ENCODE assay signal across 7 cellular contexts in genomic region chr5:139649082-139649991, GRCh38. TPM values are rescaled to one million over a fixed set of nuclear protein-coding genes. Genes with fewer than 3 reads are reported as not detected.
DNase-seq lines count a peak whose midpoint lies in the region; ATAC-seq and TF ChIP-seq lines count a peak whose summit lies in the region.

No MANE protein-coding gene starts in this region.

- H2BK5ac ChIP-seq in mesenchymal stem cell (ENCODE audit: low read depth, low read length, poor library complexity, severe bottlenecking) = peak overlapping the region; percentile 67

- peak overlapping the region in 1 of 2 experiments; percentile 73 for H2BK12ac ChIP-seq in mesenchymal stem cell (ENCODE audit: low read length in 2 of 2)

- H3K27me3 Mint-ChIP-seq in type B pancreatic cell = peaks cover 7% of the 10 kb centered on the region

- no peaks in the 10 kb centered on the region for H3K36me3 ChIP-seq in OCI-LY3 (replicated peaks; ENCODE audit: low read depth, low read length)
- peaks cover 0 to 15% of the 10 kb centered on the region in 2 experiments for H3K36me3 ChIP-seq in mesenchymal stem cell (ENCODE audit: control insufficient read depth in 1 of 2, insufficient read depth in 2 of 2, low read depth in 1 of 2, low read length in 2 of 2)

- H3K27me3 ChIP-seq in OCI-LY3 (ENCODE audit: low read depth, low read length) = peaks cover 6% of the 10 kb centered on the region; the same call in 1 of the 2 replicates
- H3K27me3 ChIP-seq in mesenchymal stem cell (ENCODE audit: control insufficient read depth in 1 of 2, insufficient read depth in 1 of 2, low read length in 2 of 2) = peaks cover 0 to 9% of the 10 kb centered on the region in 2 experiments

- H3K27ac ChIP-seq in OCI-LY3 (ENCODE audit: low read length) (peak overlapping the region; percentile 87), coronary artery (peak overlapping the region; percentile 81 to 94), mesenchymal stem cell (ENCODE audit: low read length, poor library complexity, severe bottlenecking) (peak overlapping the region; percentile 92)

- no peak for DNase-seq in coronary artery (ENCODE audit: low spot score)
- peak; percentile 43 for DNase-seq in mesenchymal stem cell
- no peak for DNase-seq in type B pancreatic cell (ENCODE audit: extremely low spot score, unreplicated experiment)
- DNase-seq in omental fat pad (ENCODE audit: low spot score) = no peak
- DNase-seq in activated CD4-positive, CD25-positive, alpha-beta regulatory T cell treated with anti-CD3 and anti-CD28 coated beads, Interleukin-2, amount 50 U/mL, for 72 hours = no peak

- ATAC-seq in GM19397 (IDR thresholded peaks at IDR 0.05; ENCODE audit: unreplicated experiment) = peak; percentile 3
- ATAC-seq in omental fat pad (ENCODE audit: low FRiP score) = no peak

- H3K9ac ChIP-seq in OCI-LY3 (ENCODE audit: low read length) = peak overlapping the region; percentile 93
- peak overlapping the region; percentile 92 for H3K9ac ChIP-seq in mesenchymal stem cell (ENCODE audit: low read length)

- H4K8ac ChIP-seq in mesenchymal stem cell (ENCODE audit: low read length) = peak overlapping the region; percentile 61

- H3K4me1 ChIP-seq in OCI-LY3 (ENCODE audit: low read length) (peaks cover 44% of the 10 kb centered on the region), mesenchymal stem cell (ENCODE audit: control insufficient read depth, insufficient read depth, low read depth, low read length) (peaks cover 26% of the 10 kb centered on the region)

- H3K9me3 Mint-ChIP-seq in type B pancreatic cell = no peaks in the 10 kb centered on the region

- H3K79me2 ChIP-seq in OCI-LY3 (ENCODE audit: low read length) = peaks cover 69% of the 10 kb centered on the region

- H3K4me1 Mint-ChIP-seq in type B pancreatic cell (ENCODE audit: unreplicated experiment) = peaks cover 43% of the 10 kb centered on the region

- no peak overlapping the region for H2AK5ac ChIP-seq in mesenchymal stem cell (ENCODE audit: low read length, severe bottlenecking)

- H3K23ac ChIP-seq in mesenchymal stem cell (ENCODE audit: low read length in 2 of 2) = peak overlapping the region in 1 of 2 experiments; percentile 95

- TF ChIP-seq CTCF in OCI-LY3 (IDR thresholded peaks at IDR 0.05; ENCODE audit: low read depth, low read length) = peak; percentile 15; the same call in 1 of the 2 replicates
- TF ChIP-seq CTCF in coronary artery (IDR thresholded peaks at IDR 0.05) = no peak
- TF ChIP-seq CTCF in type B pancreatic cell (conservative IDR thresholded peaks at IDR 0.05) = no peak
- no peak for TF ChIP-seq CTCF in omental fat pad (IDR thresholded peaks at IDR 0.05)

- no peaks in the 10 kb centered on the region for H3K36me3 Mint-ChIP-seq in type B pancreatic cell

- no peak overlapping the region for H2AFZ ChIP-seq in OCI-LY3 (ENCODE audit: low read depth, low read length)
- no peak overlapping the region for H2AFZ ChIP-seq in mesenchymal stem cell (ENCODE audit: low read depth, low read length)

- H2BK120ac ChIP-seq in mesenchymal stem cell (ENCODE audit: low read depth, low read length) = peak overlapping the region; percentile 85

- H3K18ac ChIP-seq in mesenchymal stem cell (ENCODE audit: low read depth in 1 of 2, low read length in 2 of 2) = peak overlapping the region; percentile 93 to 97

- WGBS in mesenchymal stem cell = under 1% methylated on average over 46 of the region's 77 CpGs

- peaks cover 11% of the 10 kb centered on the region for H3K79me1 ChIP-seq in mesenchymal stem cell (replicated peaks; ENCODE audit: low read length, poor library complexity, severe bottlenecking)

- H3K4me3 Mint-ChIP-seq in type B pancreatic cell = peak overlapping the region; percentile 98

- H4K20me1 ChIP-seq in OCI-LY3 (ENCODE audit: insufficient read depth, low read length) = peaks cover 26% of the 10 kb centered on the region

- peak overlapping the region; percentile 35 for H4K91ac ChIP-seq in mesenchymal stem cell (ENCODE audit: low read length)

- H3K9me3 ChIP-seq in OCI-LY3 (ENCODE audit: insufficient read depth, low read length) (no peaks in the 10 kb centered on the region), mesenchymal stem cell (ENCODE audit: control insufficient read depth, low read length) (no peaks in the 10 kb centered on the region)

- peak overlapping the region; percentile 62 to 82 for H3K14ac ChIP-seq in mesenchymal stem cell (ENCODE audit: low read length in 2 of 2)

- peak overlapping the region; percentile 80 for H2BK15ac ChIP-seq in mesenchymal stem cell (ENCODE audit: low read depth, poor library complexity, severe bottlenecking)

- H3K4me2 ChIP-seq in OCI-LY3 (ENCODE audit: low read length) (peak overlapping the region; percentile 98), mesenchymal stem cell (ENCODE audit: low read length, poor library complexity, severe bottlenecking) (peak overlapping the region; percentile 52)

- H3K4ac ChIP-seq in mesenchymal stem cell (ENCODE audit: low read depth in 1 of 2, low read length in 2 of 2) = peak overlapping the region; percentile 35 to 84

- peak overlapping the region; percentile 91 for H3K27ac Mint-ChIP-seq in type B pancreatic cell

- H3K4me3 ChIP-seq in OCI-LY3 (ENCODE audit: low read length) (peak overlapping the region; percentile 88), coronary artery (peak overlapping the region; percentile 97), mesenchymal stem cell (ENCODE audit: insufficient read depth in 1 of 2, low read depth in 1 of 2, low read length in 2 of 2) (peak overlapping the region; percentile 84 to 87)

RNA-seq across cellular contexts. Expression of gene CXXC5, which starts 1.2 kb away (rescaled TPM):
- 75.1 TPM for polyA plus RNA-seq in mesenchymal stem cell (2013, experiment 1 of 2)
- 76.7 TPM for polyA plus RNA-seq in mesenchymal stem cell (2013, experiment 2 of 2)
- 46.7 and 58.6 TPM in 2 replicates for total RNA-seq in type B pancreatic cell (ENCODE audit: low replicate concordance)
- total RNA-seq in omental fat pad = 10 to 100 TPM; 14.9 to 27.3 (median 25.0) TPM
